Comparison of ENCODE assay signal across 15 cellular contexts in genomic region chr15:69554321-69554961, GRCh38.
DNase-seq lines count a peak whose midpoint lies in the region; TF ChIP-seq lines count a peak whose summit lies in the region.
"Had no signal": no experiment of that assay in that cellular context is flagged by ENCODE, and none has a peak within 500 bp of the region (broad histone marks: within the 10 kb centered on the region; RNA-seq: fewer than 3 reads in every experiment).

No MANE protein-coding gene starts in this region.

- peak overlapping the region; percentile 14 for H3K27ac ChIP-seq in caudate nucleus (ENCODE audit: low read depth, low read length)
- H3K27ac ChIP-seq in stomach, result peak overlapping the region in 4 of 5 donors; percentile 8 to 54 (median 24)

- H3K27me3 ChIP-seq in stomach, result no peaks in the 10 kb centered on the region

- H3K9me3 ChIP-seq in stomach, result peaks cover 15 to 29% (median 20%) of the 10 kb centered on the region in 4 donors

- H3K4me3 ChIP-seq in stomach, result no peak overlapping the region
- H3K4me3 ChIP-seq: dorsolateral prefrontal cortex had no signal

- intact Hi-C loops in stomach (cut with DNase I; ENCODE audit: low total_unique reads), result no loop called here
- intact Hi-C loops in cardiac septum (cut with DNase I), result no loop called here

- TF ChIP-seq CTCF in stomach (IDR thresholded peaks at IDR 0.05), result no peak

- H3K36me3 ChIP-seq in stomach, result no peaks in the 10 kb centered on the region

- peaks cover 14 to 45% (median 33%) of the 10 kb centered on the region in 4 donors for H3K4me1 ChIP-seq in stomach

- DNase-seq in NCI-H1092 treated with DMSO at 0.1 percent for 48 hours (lab: John Stamatoyannopoulos, UW) (peak; percentile 93), NCI-H345 treated with DMSO at 0.1 percent for 48 hours (lab: John Stamatoyannopoulos, UW; ENCODE audit: unreplicated experiment) (peak; percentile 84), caudate nucleus (lab: John Stamatoyannopoulos, UW) (peak in 2 of 61 donors; percentile 29 to 42), stomach (peak; percentile 40), KG1 (lab: John Stamatoyannopoulos, UW) (no peak), T1000 (lab: John Stamatoyannopoulos, UW) (no peak), cardiac septum (ENCODE audit: low spot score) (no peak)
- DNase-seq in activated CD8-positive, alpha-beta memory T cell treated with anti-CD3 and anti-CD28 coated beads, Interleukin-2, amount 50 U/mL, for 48 hours, result no peak
- DNase-seq: activated CD4-positive, alpha-beta T cell treated with anti-CD3 and anti-CD28 coated beads for 1 hour; activated T-cell treated with anti-CD3 and anti-CD28 coated beads, Interleukin-2, amount 50 U/mL, for 4 hours; amniotic stem cell; CD4-positive, alpha-beta T cell; GDM1; Karpas-422 had no signal

- no peak for TF ChIP-seq POLR2A in stomach (IDR thresholded peaks at IDR 0.05)

- 29 to 51% (median 39%) methylated on average over 5 of the region's 5 CpGs for whole genome bisulfite sequencing in stomach, 5 donors

- no peak for TF ChIP-seq EP300 in stomach (IDR thresholded peaks at IDR 0.05)

Comparison
In these comparisons a context has a peak if more than half of its experiments do, and no peak if none do; other contexts are left out.
1. DNase-seq: peak in NCI-H1092 treated with DMSO at 0.1 percent for 48 hours (single experiment), NCI-H345 treated with DMSO at 0.1 percent for 48 hours (single experiment) and stomach (single experiment); none in KG1 (single experiment), activated CD8-positive, alpha-beta memory T cell treated with anti-CD3 and anti-CD28 coated beads, Interleukin-2, amount 50 U/mL, for 48 hours (single experiment), T1000 (single experiment) and cardiac septum (single experiment).